In genomic region chr1:27489973-27490741, GRCh38 we compare ENCODE assay signal across 8 cellular contexts. TPM values are rescaled to one million over a fixed set of nuclear protein-coding genes. Genes with fewer than 3 reads are reported as not detected.
DNase-seq lines count a peak whose midpoint lies in the region; ATAC-seq, FAIRE-seq and TF ChIP-seq lines count a peak whose summit lies in the region.

Gene WASF2, minus strand, starts transcription at chr1:27490167. Its CDS starts 61,277 bp downstream, at chr1:27428890.

- intact Hi-C loops in T-helper 2 cell treated with Interferon-gamma antibody and Interleukin-4, amounts not matched to agents 100 ng/mL and 5 ng/mL, for 36 hours (cut with micrococcal nuclease), result loop anchor here (1.0 to 5.0 kb wide), 5 partner anchors 33 to 256 kb away; partner anchors contain the start of genes AHDC1 and WDTC1
- intact Hi-C loops in psoas muscle (cut with DNase I), result loop anchor here in 1 of 2 donors (5.0 kb wide), 2 partner anchors 52 to 117 kb away; no protein-coding TSS in a partner anchor

- H3K9me3 ChIP-seq in right atrium auricular region, result no peaks in the 10 kb centered on the region
- H3K9me3 ChIP-seq in psoas muscle, result no peaks in the 10 kb centered on the region

- FAIRE-seq in urothelium cell line (lab: Jason Lieb, UNC), result peak; percentile 20

- DNase-seq in NCI-H187 treated with DMSO at 0.1 percent for 48 hours (lab: John Stamatoyannopoulos, UW) (peak; percentile 78), anterior cingulate cortex (lab: John Stamatoyannopoulos, UW) (peak; percentile 78 to 99 (median 96)), right atrium auricular region (ENCODE audit: low spot score) (peak; percentile 99), psoas muscle (peak; percentile 98), urothelium cell line (ENCODE audit: low spot score) (peak; percentile 96)

- no peaks in the 10 kb centered on the region for H3K36me3 ChIP-seq in right atrium auricular region
- H3K36me3 ChIP-seq in psoas muscle (ENCODE audit: insufficient read depth in 1 of 2, low read depth in 1 of 2), result no peaks in the 10 kb centered on the region

- peak in 1 of 2 donors; percentile 17 for TF ChIP-seq CTCF in right atrium auricular region (IDR thresholded peaks at IDR 0.05)
- TF ChIP-seq CTCF in psoas muscle (IDR thresholded peaks at IDR 0.05), result no peak

- 0 to 1% (median 1%) methylated on average over 48 to 50 of the region's 50 CpGs for WGBS in psoas muscle, 3 donors

- no peaks in the 10 kb centered on the region for H3K27me3 ChIP-seq in right atrium auricular region
- H3K27me3 ChIP-seq in psoas muscle (ENCODE audit: insufficient read depth in 3 of 3, low read length in 2 of 3), result no peaks in the 10 kb centered on the region

- H3K27ac ChIP-seq in right atrium auricular region, result peak within 1 kb of the TSS; percentile 100
- H3K27ac ChIP-seq in psoas muscle, result peak within 1 kb of the TSS; percentile 99

- peak within 1 kb of the TSS; percentile 99 for H3K4me3 ChIP-seq in right atrium auricular region
- peak within 1 kb of the TSS; percentile 94 for H3K4me3 ChIP-seq in psoas muscle

- H3K4me1 ChIP-seq in right atrium auricular region (peaks cover 0 to 39% of the 10 kb centered on the region in 2 donors), psoas muscle (peaks cover 30% of the 10 kb centered on the region)

- ATAC-seq in GM18499 (IDR thresholded peaks at IDR 0.05; ENCODE audit: insufficient read depth, unreplicated experiment), result peak; percentile 62
- peak; percentile 75 for ATAC-seq in HG02943 (IDR thresholded peaks at IDR 0.05; ENCODE audit: low read depth, unreplicated experiment)
- ATAC-seq in psoas muscle, result peak; percentile 91 to 96 (median 94)

RNA-seq across cellular contexts. Expression of gene WASF2, which starts in this region (rescaled TPM):
- 124 and 125 TPM in 2 replicates for total RNA-seq in T-helper 2 cell treated with Interferon-gamma antibody and Interleukin-4, amounts not matched to agents 100 ng/mL and 5 ng/mL, for 36 hours
- 10 to 100 TPM; 20.7 to 49.0 TPM for total RNA-seq in right atrium auricular region
- total RNA-seq in psoas muscle, result 10 to 100 TPM; 29.4 to 40.6 (median 35.9) TPM
- polyA plus RNA-seq in psoas muscle, result 10 to 100 TPM in 2 of 3 donors, 1 to 10 TPM in 1; 7.9 to 14.2 (median 11.3) TPM

Comparison
In these comparisons a context has a peak if more than half of its experiments do, and no peak if none do; other contexts are left out.
1. Peak in every context shown above with its lines: DNase-seq, ATAC-seq, H3K4me3 ChIP-seq and H3K27ac ChIP-seq.